ENCODE assay signal across 13 cellular contexts in genomic region chr11:35214181-35214770, GRCh38.
DNase-seq lines count a peak whose midpoint lies in the region; ATAC-seq lines count a peak whose summit lies in the region.
"Had no signal": no experiment of that assay in that cellular context is flagged by ENCODE, and none has a peak within 500 bp of the region (broad histone marks: within the 10 kb centered on the region; RNA-seq: fewer than 3 reads in every experiment).

No MANE protein-coding gene starts in this region.

- peaks cover 93% of the 10 kb centered on the region for H3K36me3 Mint-ChIP-seq in activated CD4-positive, alpha-beta T cell treated with anti-CD3 and anti-CD28 coated beads for 36 hours (ENCODE audit: low read depth)
- H3K36me3 Mint-ChIP-seq in activated CD4-positive, alpha-beta T cell treated with anti-CD3 and anti-CD28 coated beads, Interleukin-2, amount 10 ng/mL, durations not matched to agents 24 days and 14 days (ENCODE audit: low read depth), result peaks cover 93% of the 10 kb centered on the region
- peaks cover 5% of the 10 kb centered on the region for H3K36me3 Mint-ChIP-seq in T-helper 17 cell (ENCODE audit: low read depth)
- peaks cover 100% of the 10 kb centered on the region for H3K36me3 Mint-ChIP-seq in stimulated activated effector memory CD8-positive, alpha-beta T cell treated with anti-CD3 and anti-CD28 coated beads, Interleukin-12 subunit alpha, Interleukin-12 subunit beta, amount 100 ng/mL, for 72 hours

- H3K9me3 ChIP-seq in T-helper 17 cell (ENCODE audit: control insufficient read depth, low read length, poor library complexity, severe bottlenecking), result no peaks in the 10 kb centered on the region

- intact Hi-C loops in activated CD4-positive, alpha-beta T cell treated with anti-CD3 and anti-CD28 coated beads for 36 hours (cut with DNase I, micrococcal nuclease), result loop anchor here (2.0 kb wide), 2 partner anchors 37 to 67 kb away; no protein-coding TSS in a partner anchor
- intact Hi-C loops in activated CD4-positive, alpha-beta T cell treated with anti-CD3 and anti-CD28 coated beads, Interleukin-2, amount 10 ng/mL, durations not matched to agents 24 days and 14 days (cut with micrococcal nuclease), result no loop called here

- H3K4me3 Mint-ChIP-seq in activated CD4-positive, alpha-beta T cell treated with anti-CD3 and anti-CD28 coated beads for 36 hours, result peak overlapping the region; percentile 5
- H3K4me3 Mint-ChIP-seq in activated CD4-positive, alpha-beta T cell treated with anti-CD3 and anti-CD28 coated beads, Interleukin-2, amount 10 ng/mL, durations not matched to agents 24 days and 14 days, result no peak overlapping the region
- peak overlapping the region; percentile 53 for H3K4me3 Mint-ChIP-seq in T-helper 17 cell
- no peak overlapping the region for H3K4me3 Mint-ChIP-seq in stimulated activated effector memory CD8-positive, alpha-beta T cell treated with anti-CD3 and anti-CD28 coated beads, Interleukin-12 subunit alpha, Interleukin-12 subunit beta, amount 100 ng/mL, for 72 hours

- no peak for DNase-seq in activated CD4-positive, alpha-beta T cell treated with anti-CD3 and anti-CD28 coated beads for 36 hours
- no peak for DNase-seq in activated CD4-positive, alpha-beta T cell treated with anti-CD3 and anti-CD28 coated beads, Interleukin-2, amount 10 ng/mL, durations not matched to agents 24 days and 14 days
- DNase-seq in T-helper 17 cell (no peak), fibroblast of gingiva (ENCODE audit: low read depth) (peak; percentile 16), amygdala (lab: John Stamatoyannopoulos, UW) (no peak)
- DNase-seq in stimulated activated effector memory CD8-positive, alpha-beta T cell treated with anti-CD3 and anti-CD28 coated beads, Interleukin-12 subunit alpha, Interleukin-12 subunit beta, amount 100 ng/mL, for 72 hours (ENCODE audit: low spot score in 2 of 2), result no peak
- DNase-seq: 8988T; activated effector memory CD4-positive, alpha-beta T cell treated with Interleukin-2 at 50 U/mL for 16 hours; DMS 273 treated with DMSO at 0.1 percent for 48 hours; NCI-H446; WERI-Rb-1 had no signal

- CTCF ChIA-PET in activated CD4-positive, alpha-beta T cell treated with anti-CD3 and anti-CD28 coated beads for 36 hours (lab: Charles Lee), result interaction anchor here (0.6 to 0.9 kb wide), 6 partner anchors 30 to 288 kb away, joined by 3 to 6 read pairs (median 3); no protein-coding TSS in a partner anchor

- H3K27ac Mint-ChIP-seq in activated CD4-positive, alpha-beta T cell treated with anti-CD3 and anti-CD28 coated beads for 36 hours, result peak overlapping the region; percentile 86
- H3K27ac Mint-ChIP-seq in activated CD4-positive, alpha-beta T cell treated with anti-CD3 and anti-CD28 coated beads, Interleukin-2, amount 10 ng/mL, durations not matched to agents 24 days and 14 days, result no peak overlapping the region
- H3K27ac Mint-ChIP-seq in T-helper 17 cell, result peak overlapping the region; percentile 98
- H3K27ac Mint-ChIP-seq in stimulated activated effector memory CD8-positive, alpha-beta T cell treated with anti-CD3 and anti-CD28 coated beads, Interleukin-12 subunit alpha, Interleukin-12 subunit beta, amount 100 ng/mL, for 72 hours, result peak overlapping the region; percentile 77

- POLR2A ChIA-PET in activated CD4-positive, alpha-beta T cell treated with anti-CD3 and anti-CD28 coated beads for 36 hours (lab: Charles Lee), result interaction anchor here (0.6 to 0.7 kb wide), 4 partner anchors 37 to 1321 kb away, joined by 5 to 12 read pairs (median 7); no protein-coding TSS in a partner anchor

- no peaks in the 10 kb centered on the region for H3K27me3 Mint-ChIP-seq in activated CD4-positive, alpha-beta T cell treated with anti-CD3 and anti-CD28 coated beads for 36 hours
- no peaks in the 10 kb centered on the region for H3K27me3 Mint-ChIP-seq in activated CD4-positive, alpha-beta T cell treated with anti-CD3 and anti-CD28 coated beads, Interleukin-2, amount 10 ng/mL, durations not matched to agents 24 days and 14 days
- no peaks in the 10 kb centered on the region for H3K27me3 Mint-ChIP-seq in T-helper 17 cell

- peaks cover 72% of the 10 kb centered on the region for H3K4me1 Mint-ChIP-seq in activated CD4-positive, alpha-beta T cell treated with anti-CD3 and anti-CD28 coated beads for 36 hours
- H3K4me1 Mint-ChIP-seq in activated CD4-positive, alpha-beta T cell treated with anti-CD3 and anti-CD28 coated beads, Interleukin-2, amount 10 ng/mL, durations not matched to agents 24 days and 14 days, result peaks cover 36% of the 10 kb centered on the region
- H3K4me1 Mint-ChIP-seq in T-helper 17 cell, result peaks cover 50% of the 10 kb centered on the region
- H3K4me1 Mint-ChIP-seq in stimulated activated effector memory CD8-positive, alpha-beta T cell treated with anti-CD3 and anti-CD28 coated beads, Interleukin-12 subunit alpha, Interleukin-12 subunit beta, amount 100 ng/mL, for 72 hours, result peaks cover 42% of the 10 kb centered on the region

- no peak for ATAC-seq in activated CD4-positive, alpha-beta T cell treated with anti-CD3 and anti-CD28 coated beads for 36 hours
- ATAC-seq in T-helper 17 cell (no peak), HG03457 (IDR thresholded peaks at IDR 0.05; ENCODE audit: unreplicated experiment) (no peak), GM21526 (IDR thresholded peaks at IDR 0.05; ENCODE audit: low FRiP score, unreplicated experiment) (no peak)
- ATAC-seq in stimulated activated effector memory CD8-positive, alpha-beta T cell treated with anti-CD3 and anti-CD28 coated beads, Interleukin-12 subunit alpha, Interleukin-12 subunit beta, amount 100 ng/mL, for 72 hours, result no peak

- H3K9me3 Mint-ChIP-seq in activated CD4-positive, alpha-beta T cell treated with anti-CD3 and anti-CD28 coated beads for 36 hours (ENCODE audit: low read depth), result peaks cover 9% of the 10 kb centered on the region
- H3K9me3 Mint-ChIP-seq in activated CD4-positive, alpha-beta T cell treated with anti-CD3 and anti-CD28 coated beads, Interleukin-2, amount 10 ng/mL, durations not matched to agents 24 days and 14 days, result peaks cover 6% of the 10 kb centered on the region
- no peaks in the 10 kb centered on the region for H3K9me3 Mint-ChIP-seq in stimulated activated effector memory CD8-positive, alpha-beta T cell treated with anti-CD3 and anti-CD28 coated beads, Interleukin-12 subunit alpha, Interleukin-12 subunit beta, amount 100 ng/mL, for 72 hours

Comparison
In these comparisons a context has a peak if more than half of its experiments do, and no peak if none do; other contexts are left out.
1. H3K4me3 Mint-ChIP-seq: peak in activated CD4-positive, alpha-beta T cell treated with anti-CD3 and anti-CD28 coated beads for 36 hours (single experiment) and T-helper 17 cell (single experiment); none in activated CD4-positive, alpha-beta T cell treated with anti-CD3 and anti-CD28 coated beads, Interleukin-2, amount 10 ng/mL, durations not matched to agents 24 days and 14 days (single experiment) and stimulated activated effector memory CD8-positive, alpha-beta T cell treated with anti-CD3 and anti-CD28 coated beads, Interleukin-12 subunit alpha, Interleukin-12 subunit beta, amount 100 ng/mL, for 72 hours (single experiment).